Comparison of ENCODE assay signal across 9 cellular contexts in the genomic region with DNA sequence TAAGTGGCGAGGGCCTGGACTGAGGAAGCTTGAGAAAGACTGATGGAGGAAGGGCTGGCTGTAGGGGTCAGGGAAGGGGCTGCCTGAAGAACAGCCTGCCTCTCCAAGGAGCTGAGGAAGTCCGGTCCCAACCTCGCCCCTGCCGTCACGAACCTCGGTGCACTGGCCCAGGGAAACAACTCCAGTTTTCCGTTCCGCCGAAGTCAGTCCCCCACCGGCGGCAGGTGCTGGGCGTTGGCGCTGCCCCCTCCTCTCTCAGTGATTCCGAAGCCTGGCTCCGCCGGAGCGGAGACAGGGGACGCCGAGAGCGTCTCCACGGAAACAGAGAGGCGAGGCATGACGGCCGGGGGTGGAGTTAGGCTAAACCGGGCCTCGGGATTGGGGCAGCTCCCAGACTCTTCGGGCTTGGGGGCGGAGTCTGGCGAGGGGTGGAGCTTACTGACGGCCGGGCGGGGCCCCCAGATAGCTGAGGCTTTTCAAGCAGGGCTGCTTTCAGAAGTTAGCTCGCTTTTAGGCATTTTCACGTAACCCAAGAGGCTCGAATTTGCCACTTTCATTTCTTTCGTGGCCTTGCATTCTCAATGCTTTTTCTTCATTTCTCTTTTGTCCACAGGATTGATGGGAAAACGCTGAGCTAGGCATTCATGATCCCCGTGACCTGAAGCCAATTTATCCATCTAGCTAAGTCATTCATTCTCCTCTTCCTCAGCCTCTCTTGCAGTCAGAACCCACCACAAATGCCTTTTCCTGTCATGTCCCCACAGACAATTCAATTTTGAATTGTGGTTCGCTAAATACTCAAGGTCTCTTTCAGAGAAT. TPM values are rescaled to one million over a fixed set of nuclear protein-coding genes. Genes with fewer than 3 reads are reported as not detected.
A peak's percentile ranks its signal among the peaks of the same experiment; 100 is the strongest.
DNase-seq lines count a peak whose midpoint lies in the region; ATAC-seq and TF ChIP-seq lines count a peak whose summit lies in the region.
"Had no signal": no experiment of that assay in that cellular context is flagged by ENCODE, and none has a peak within 500 bp of the region (broad histone marks: within the 10 kb centered on the region; RNA-seq: fewer than 3 reads in every experiment).

A gene with protein sequence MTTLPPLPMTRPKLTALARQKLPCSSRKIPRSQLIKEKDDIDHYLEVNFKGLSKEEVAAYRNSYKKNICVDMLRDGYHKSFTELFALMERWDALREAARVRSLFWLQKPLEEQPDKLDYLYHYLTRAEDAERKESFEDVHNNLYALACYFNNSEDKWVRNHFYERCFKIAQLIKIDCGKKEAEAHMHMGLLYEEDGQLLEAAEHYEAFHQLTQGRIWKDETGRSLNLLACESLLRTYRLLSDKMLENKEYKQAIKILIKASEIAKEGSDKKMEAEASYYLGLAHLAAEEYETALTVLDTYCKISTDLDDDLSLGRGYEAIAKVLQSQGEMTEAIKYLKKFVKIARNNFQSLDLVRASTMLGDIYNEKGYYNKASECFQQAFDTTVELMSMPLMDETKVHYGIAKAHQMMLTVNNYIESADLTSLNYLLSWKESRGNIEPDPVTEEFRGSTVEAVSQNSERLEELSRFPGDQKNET (minus strand): TSS at position 309 of the 819 bp plus-strand sequence. CDS start 5,969 bp downstream, outside the sequence.

- TF ChIP-seq POLR2A in spleen (IDR thresholded peaks at IDR 0.05) = no peak

- ATAC-seq in HG03060 (IDR thresholded peaks at IDR 0.05; ENCODE audit: low read depth, unreplicated experiment) = peak; percentile 99

- H3K36me3 ChIP-seq in spleen = no peaks in the 10 kb centered on the region

- DNase-seq in NCI-H524 (lab: John Stamatoyannopoulos, UW) (peak; percentile 69 to 71), NCI-H524 treated with DMSO at 0.1 percent for 48 hours (lab: John Stamatoyannopoulos, UW) (no peak), NCI-H2171 (lab: John Stamatoyannopoulos, UW) (peak; percentile 39), cerebellar cortex (ENCODE audit: low spot score) (peak; percentile 88), iris pigment epithelial cell (ENCODE audit: low read depth) (peak; percentile 85), spleen (peak; percentile 93)
- DNase-seq in activated CD4-positive, CD25-positive, alpha-beta regulatory T cell treated with anti-CD3 and anti-CD28 coated beads, Interleukin-2, amount 50 U/mL, for 16 hours (ENCODE audit: low read depth, low spot score) = peak; percentile 38

- H3K27ac ChIP-seq in spleen = no peak within 1 kb of the TSS
- H3K27ac ChIP-seq: C4-2B had no signal

- H3K4me1 ChIP-seq in spleen = peaks cover 6 to 29% (median 19%) of the 10 kb centered on the region in 6 donors

- peak within 1 kb of the TSS; percentile 30 to 68 (median 45) for H3K4me3 ChIP-seq in spleen

- WGBS in spleen, 5 donors = 0 to 1% (median 1%) methylated on average over 38 to 39 of the region's 39 CpGs

- no peaks in the 10 kb centered on the region for H3K9me3 ChIP-seq in spleen

- peaks cover 0 to 32% (median 0%) of the 10 kb centered on the region in 7 donors for H3K27me3 ChIP-seq in spleen (replicated peaks in 1 of 7)

- intact Hi-C loops in spleen (cut with DNase I; ENCODE audit: low total_unique reads) = no loop called here

- no peak for TF ChIP-seq CTCF in spleen (IDR thresholded peaks at IDR 0.05 in 8 of 11, conservative IDR thresholded peaks at IDR 0.05 in 3 of 11)

RNA-seq across cellular contexts. Expression of the gene that starts here (rescaled TPM):
- total RNA-seq in spleen = not detected
- under 1 TPM in 1 of 3 donors, not detected in 2; 0.08 TPM for polyA plus RNA-seq in spleen

Comparison
In these comparisons a context has a peak if more than half of its experiments do, and no peak if none do; other contexts are left out.
1. Peak in DNase-seq and H3K4me3 ChIP-seq in spleen; RNA of the gene not detected or under 1 TPM.